In the genomic region with DNA sequence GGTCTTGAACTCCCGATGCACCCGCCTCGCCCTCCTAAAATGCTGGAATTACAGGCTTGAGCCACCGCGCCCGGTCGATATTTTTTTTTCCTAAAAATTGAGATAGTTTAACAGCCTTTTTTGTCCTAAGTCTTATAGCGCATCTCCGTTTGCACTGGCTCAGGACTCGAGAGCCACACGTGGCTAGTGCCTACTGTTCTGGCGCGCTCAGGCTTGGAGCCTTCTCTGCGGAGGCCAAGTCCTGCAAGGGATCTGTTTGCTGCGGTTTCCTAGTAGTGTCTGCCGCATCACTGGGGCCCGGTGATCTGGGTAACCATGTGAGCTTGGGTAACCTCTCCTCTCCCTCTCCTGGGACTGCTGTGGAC, we compare ENCODE assay signal across 8 cellular contexts. TPM values are rescaled to one million over a fixed set of nuclear protein-coding genes. Genes with fewer than 3 reads are reported as not detected.
DNase-seq lines count a peak whose midpoint lies in the region; ATAC-seq lines count a peak whose summit lies in the region.

No MANE protein-coding gene starts in this region.

- peak overlapping the region; percentile 80 to 95 (median 95) for H3K4me3 ChIP-seq in skeletal muscle tissue (ENCODE audit: low read length in 3 of 3)

- H3K36me3 ChIP-seq in skeletal muscle tissue (ENCODE audit: control insufficient read depth in 3 of 3, insufficient read depth in 3 of 3, low read length in 3 of 3): peaks cover 34 to 35% (median 34%) of the 10 kb centered on the region in 3 donors

- peak overlapping the region; percentile 98 for H3K27ac ChIP-seq in skeletal muscle tissue (ENCODE audit: low read depth, low read length)

- H3K9ac ChIP-seq in skeletal muscle tissue (ENCODE audit: low read depth in 1 of 3, low read length in 3 of 3): peak overlapping the region; percentile 84 to 99 (median 98)

- CTCF ChIA-PET in activated CD4-positive, alpha-beta memory T cell treated with anti-CD3 and anti-CD28 coated beads for 36 hours (lab: Charles Lee): interaction anchor here (0.9 to 1.3 kb wide), 2 partner anchors 58 to 141 kb away, joined by 3 to 4 read pairs; no protein-coding TSS in a partner anchor

- H3K9me3 Mint-ChIP-seq in activated CD4-positive, alpha-beta memory T cell treated with anti-CD3 and anti-CD28 coated beads for 36 hours: no peaks in the 10 kb centered on the region

- peak; percentile 57 for DNase-seq in NCI-H2107 (lab: John Stamatoyannopoulos, UW)
- DNase-seq in NCI-H2107 treated with DMSO at 0.1 percent for 48 hours (lab: John Stamatoyannopoulos, UW; ENCODE audit: unreplicated experiment): no peak
- no peak for DNase-seq in activated CD4-positive, alpha-beta memory T cell treated with anti-CD3 and anti-CD28 coated beads for 36 hours
- no peak for DNase-seq in left cardiac atrium
- DNase-seq in iPS-NIHi7 (ENCODE audit: extremely low spot score): no peak
- DNase-seq in stimulated activated CD4-positive, alpha-beta T cell treated with anti-CD3 and anti-CD28 coated beads, Interleukin-4, amount 100 ng/mL, for 4 hours: no peak

- no peaks in the 10 kb centered on the region for H3K27me3 ChIP-seq in skeletal muscle tissue (ENCODE audit: control insufficient read depth in 3 of 3, insufficient read depth in 3 of 3, low read length in 3 of 3)

- peak; percentile 26 to 32 for ATAC-seq in left cardiac atrium
- ATAC-seq in HG03095 (IDR thresholded peaks at IDR 0.05; ENCODE audit: unreplicated experiment): no peak

- H3K4me3 Mint-ChIP-seq in activated CD4-positive, alpha-beta memory T cell treated with anti-CD3 and anti-CD28 coated beads for 36 hours: peak overlapping the region; percentile 90

- intact Hi-C loops in activated CD4-positive, alpha-beta memory T cell treated with anti-CD3 and anti-CD28 coated beads for 36 hours (cut with micrococcal nuclease): loop anchor here (10.0 kb wide), 1 partner anchor 145 kb away; no protein-coding TSS in a partner anchor
- intact Hi-C loops in left cardiac atrium (cut with DNase I): no loop called here

- peak overlapping the region; percentile 90 for H3K27ac Mint-ChIP-seq in activated CD4-positive, alpha-beta memory T cell treated with anti-CD3 and anti-CD28 coated beads for 36 hours

- H3K36me3 Mint-ChIP-seq in activated CD4-positive, alpha-beta memory T cell treated with anti-CD3 and anti-CD28 coated beads for 36 hours: peaks cover 10% of the 10 kb centered on the region

- peaks cover 38% of the 10 kb centered on the region for H3K4me1 Mint-ChIP-seq in activated CD4-positive, alpha-beta memory T cell treated with anti-CD3 and anti-CD28 coated beads for 36 hours (ENCODE audit: low read depth)

- no peaks in the 10 kb centered on the region for H3K9me3 ChIP-seq in skeletal muscle tissue (ENCODE audit: control insufficient read depth in 3 of 3, low read length in 3 of 3)

- no peaks in the 10 kb centered on the region for H3K27me3 Mint-ChIP-seq in activated CD4-positive, alpha-beta memory T cell treated with anti-CD3 and anti-CD28 coated beads for 36 hours

- POLR2A ChIA-PET in activated CD4-positive, alpha-beta memory T cell treated with anti-CD3 and anti-CD28 coated beads for 36 hours (lab: Charles Lee): interaction anchor here (0.8 to 6.5 kb wide), 4 partner anchors 9 to 71 kb away, joined by 3 to 98 read pairs (median 4); no protein-coding TSS in a partner anchor

- peaks cover 46 to 49% (median 47%) of the 10 kb centered on the region in 3 donors for H3K4me1 ChIP-seq in skeletal muscle tissue (ENCODE audit: control insufficient read depth in 3 of 3, insufficient read depth in 3 of 3, low read length in 3 of 3)

RNA-seq across cellular contexts. Expression of gene MFN2, which starts 0.8 kb away (rescaled TPM):
- total RNA-seq in activated CD4-positive, alpha-beta memory T cell treated with anti-CD3 and anti-CD28 coated beads for 36 hours: 10 to 100 TPM; 52.0 to 58.1 TPM
- total RNA-seq in left cardiac atrium: 100 to 1,000 TPM; 442 to 451 TPM
- total RNA-seq in skeletal muscle tissue: 37.6 TPM

RNA-seq across cellular contexts. Expression of gene MIIP, which starts 39.9 kb away (rescaled TPM):
- 10 to 100 TPM; 46.1 to 47.9 TPM for total RNA-seq in activated CD4-positive, alpha-beta memory T cell treated with anti-CD3 and anti-CD28 coated beads for 36 hours
- total RNA-seq in left cardiac atrium (10 to 100 TPM; 18.3 to 20.3 TPM), skeletal muscle tissue (26.1 TPM)

RNA-seq across cellular contexts. Expression of gene PLOD1, which starts 44.9 kb away (rescaled TPM):
- total RNA-seq in activated CD4-positive, alpha-beta memory T cell treated with anti-CD3 and anti-CD28 coated beads for 36 hours: 10 to 100 TPM; 11.0 to 13.5 TPM
- total RNA-seq in left cardiac atrium (10 to 100 TPM; 70.3 to 83.7 TPM), skeletal muscle tissue (97.6 TPM)

RNA-seq across cellular contexts. Expression of gene KIAA2013, which starts 53.2 kb away (rescaled TPM):
- total RNA-seq in activated CD4-positive, alpha-beta memory T cell treated with anti-CD3 and anti-CD28 coated beads for 36 hours: 10 to 100 TPM; 22.9 to 23.4 TPM
- total RNA-seq in left cardiac atrium (10 to 100 TPM; 31.2 to 36.2 TPM), skeletal muscle tissue (20.9 TPM)

Comparison
In these comparisons a context has a peak if more than half of its experiments do, and no peak if none do; other contexts are left out.
1. RNA of gene MFN2, which starts 0.8 kb away (total RNA-seq): 442 to 451 TPM in left cardiac atrium; 52.0 to 58.1 TPM in activated CD4-positive, alpha-beta memory T cell treated with anti-CD3 and anti-CD28 coated beads for 36 hours and 37.6 TPM in skeletal muscle tissue (single experiment); every median in the first group is over 4 times any median in the second.